Comparison of ENCODE assay signal across 8 cellular contexts in the genomic region with DNA sequence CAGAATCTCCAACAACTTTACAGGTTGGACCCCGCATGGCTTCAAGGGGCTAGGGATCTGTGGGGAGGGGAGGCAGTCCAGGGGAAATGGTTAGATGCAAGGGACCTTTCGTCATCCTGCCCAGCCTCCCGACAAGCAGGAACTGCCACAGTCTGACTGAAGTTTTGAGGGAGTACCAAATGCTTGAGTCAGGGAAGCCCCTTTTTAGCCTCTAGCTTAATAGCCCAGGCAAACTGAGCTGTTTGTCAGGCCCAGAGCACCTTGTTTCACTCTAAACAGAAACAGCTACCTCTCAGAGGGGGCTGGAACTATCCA. TPM values are rescaled to one million over a fixed set of nuclear protein-coding genes. Genes with fewer than 3 reads are reported as not detected.
A peak's percentile ranks its signal among the peaks of the same experiment; 100 is the strongest.
DNase-seq lines count a peak whose midpoint lies in the region; ATAC-seq and TF ChIP-seq lines count a peak whose summit lies in the region.

No MANE protein-coding gene starts in this region.

- no peaks in the 10 kb centered on the region for H3K36me3 Mint-ChIP-seq in T-helper 17 cell (ENCODE audit: low read depth)

- TF ChIP-seq CTCF in fibroblast of pulmonary artery (IDR thresholded peaks at IDR 0.05; ENCODE audit: low read length, missing control alignments) (no peak), sigmoid colon (IDR thresholded peaks at IDR 0.05) (no peak)

- H3K4me1 Mint-ChIP-seq in T-helper 17 cell: peaks cover 20% of the 10 kb centered on the region

- ATAC-seq in T-helper 17 cell: peak; percentile 8

- H3K27ac ChIP-seq in sigmoid colon: peak overlapping the region in 3 of 4 donors; percentile 84 to 92 (median 91)

- peak overlapping the region; percentile 79 for H3K4me3 ChIP-seq in fibroblast of pulmonary artery (replicated peaks; ENCODE audit: low read depth, low read length)
- peak overlapping the region; percentile 64 to 94 (median 86) for H3K4me3 ChIP-seq in sigmoid colon

- peaks cover 0 to 20% (median 5%) of the 10 kb centered on the region in 4 donors for H3K36me3 ChIP-seq in sigmoid colon

- DNase-seq in stimulated activated CD4-positive, alpha-beta T cell treated with anti-CD3 and anti-CD28 coated beads, Interleukin-15, amount 100 ng/mL, for 24 hours: peak; percentile 45
- no peak for DNase-seq in stimulated activated CD4-positive, alpha-beta T cell treated with anti-CD3 and anti-CD28 coated beads, Interleukin-4, amount 100 ng/mL, for 1 hour
- peak in 1 of 3 donors; percentile 21 for DNase-seq in T-helper 17 cell
- DNase-seq in fibroblast of pulmonary artery (ENCODE audit: low read depth): peak; percentile 29
- DNase-seq in sigmoid colon: no peak
- DNase-seq in AG08396 (ENCODE audit: low spot score): no peak
- DNase-seq in mesenteric fat pad (ENCODE audit: low spot score): no peak
- DNase-seq in SK-N-DZ (ENCODE audit: low spot score): no peak

- TF ChIP-seq POLR2A in sigmoid colon (IDR thresholded peaks at IDR 0.05): no peak

- intact Hi-C loops in sigmoid colon (cut with DNase I): loop anchor here (5.0 kb wide), 2 partner anchors 34 to 56 kb away; partner anchors contain the start of gene FAM20B

- peak overlapping the region; percentile 97 for H3K27ac Mint-ChIP-seq in T-helper 17 cell

- H3K4me3 Mint-ChIP-seq in T-helper 17 cell: peak overlapping the region; percentile 98

- no peak for TF ChIP-seq EP300 in sigmoid colon (IDR thresholded peaks at IDR 0.05)

- H3K9me3 ChIP-seq in T-helper 17 cell (ENCODE audit: control insufficient read depth, low read length, poor library complexity, severe bottlenecking): no peaks in the 10 kb centered on the region
- H3K9me3 ChIP-seq in sigmoid colon: no peaks in the 10 kb centered on the region

- peaks cover 0 to 24% (median 20%) of the 10 kb centered on the region in 4 donors for H3K4me1 ChIP-seq in sigmoid colon

- H3K27me3 Mint-ChIP-seq in T-helper 17 cell: no peaks in the 10 kb centered on the region

- H3K27me3 ChIP-seq in sigmoid colon: no peaks in the 10 kb centered on the region

- WGBS in sigmoid colon, 2 donors: 3 to 10% methylated on average over 3 of the region's 3 CpGs

RNA-seq across cellular contexts. Expression of gene TOR3A, which starts 1.1 kb away (rescaled TPM):
- total RNA-seq in T-helper 17 cell (10 to 100 TPM; 29.4 to 38.5 TPM), sigmoid colon (10 to 100 TPM; 38.8 to 53.5 (median 39.9) TPM), mesenteric fat pad (22.3 TPM)
- 10 to 100 TPM in 2 of 3 donors, 1 to 10 TPM in 1; 8.3 to 37.1 (median 12.0) TPM for polyA plus RNA-seq in sigmoid colon
- polyA plus RNA-seq in SK-N-DZ (2014; cell fraction: cytosol; rRNA removed): 14.9 and 28.1 TPM in 2 replicates
- polyA plus RNA-seq in SK-N-DZ (2014; cell fraction: nucleus; rRNA removed): 10.4 and 27.1 TPM in 2 replicates

RNA-seq across cellular contexts. Expression of gene FAM20B, which starts 57.3 kb away (rescaled TPM):
- total RNA-seq in T-helper 17 cell: 10 to 100 TPM; 18.1 to 26.7 TPM
- 10 to 100 TPM; 36.3 to 51.0 (median 48.3) TPM for total RNA-seq in sigmoid colon
- 10 to 100 TPM in 1 of 3 donors, 1 to 10 TPM in 2; 7.4 to 14.8 (median 7.8) TPM for polyA plus RNA-seq in sigmoid colon
- 49.5 TPM for total RNA-seq in mesenteric fat pad
- polyA plus RNA-seq in SK-N-DZ (2014; cell fraction: cytosol; rRNA removed): 23.2 TPM in 2 replicates
- 11.1 and 11.3 TPM in 2 replicates for polyA plus RNA-seq in SK-N-DZ (2014; cell fraction: nucleus; rRNA removed)

Comparison
In these comparisons a context has a peak if more than half of its experiments do, and no peak if none do; other contexts are left out.
1. DNase-seq: peak in stimulated activated CD4-positive, alpha-beta T cell treated with anti-CD3 and anti-CD28 coated beads, Interleukin-15, amount 100 ng/mL, for 24 hours (single experiment) and fibroblast of pulmonary artery (single experiment); none in stimulated activated CD4-positive, alpha-beta T cell treated with anti-CD3 and anti-CD28 coated beads, Interleukin-4, amount 100 ng/mL, for 1 hour (single experiment), sigmoid colon (single experiment), AG08396 (single experiment), mesenteric fat pad (single experiment) and SK-N-DZ (single experiment).